Comparison of ENCODE assay signal across 1 cellular context in the genomic region with DNA sequence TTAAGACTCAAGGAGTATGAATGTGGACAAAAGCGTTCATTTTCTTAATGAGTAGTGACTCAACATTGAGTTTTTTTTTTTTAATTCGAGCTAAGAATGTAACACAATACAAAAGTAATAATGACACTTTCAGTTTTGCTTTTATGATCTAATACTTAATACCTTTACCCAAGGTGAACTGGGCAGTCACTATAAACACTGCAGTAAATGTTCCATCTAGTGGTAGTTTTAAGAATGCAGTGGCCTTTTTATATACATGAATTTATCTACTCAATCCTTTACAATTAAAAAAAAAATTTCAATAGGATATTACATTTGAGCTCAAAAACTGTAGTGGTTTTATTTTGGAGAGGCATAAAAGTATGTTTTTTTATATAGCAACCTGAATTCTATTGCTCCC.
TF ChIP-seq lines count a peak whose summit lies in the region.

No MANE protein-coding gene starts in this region.

TF ChIP-seq in H1, 55 proteins besides CTCF, POLR2A, EP300 and RAD21 (continued from another document):
- TF ChIP-seq, protein P1, sequence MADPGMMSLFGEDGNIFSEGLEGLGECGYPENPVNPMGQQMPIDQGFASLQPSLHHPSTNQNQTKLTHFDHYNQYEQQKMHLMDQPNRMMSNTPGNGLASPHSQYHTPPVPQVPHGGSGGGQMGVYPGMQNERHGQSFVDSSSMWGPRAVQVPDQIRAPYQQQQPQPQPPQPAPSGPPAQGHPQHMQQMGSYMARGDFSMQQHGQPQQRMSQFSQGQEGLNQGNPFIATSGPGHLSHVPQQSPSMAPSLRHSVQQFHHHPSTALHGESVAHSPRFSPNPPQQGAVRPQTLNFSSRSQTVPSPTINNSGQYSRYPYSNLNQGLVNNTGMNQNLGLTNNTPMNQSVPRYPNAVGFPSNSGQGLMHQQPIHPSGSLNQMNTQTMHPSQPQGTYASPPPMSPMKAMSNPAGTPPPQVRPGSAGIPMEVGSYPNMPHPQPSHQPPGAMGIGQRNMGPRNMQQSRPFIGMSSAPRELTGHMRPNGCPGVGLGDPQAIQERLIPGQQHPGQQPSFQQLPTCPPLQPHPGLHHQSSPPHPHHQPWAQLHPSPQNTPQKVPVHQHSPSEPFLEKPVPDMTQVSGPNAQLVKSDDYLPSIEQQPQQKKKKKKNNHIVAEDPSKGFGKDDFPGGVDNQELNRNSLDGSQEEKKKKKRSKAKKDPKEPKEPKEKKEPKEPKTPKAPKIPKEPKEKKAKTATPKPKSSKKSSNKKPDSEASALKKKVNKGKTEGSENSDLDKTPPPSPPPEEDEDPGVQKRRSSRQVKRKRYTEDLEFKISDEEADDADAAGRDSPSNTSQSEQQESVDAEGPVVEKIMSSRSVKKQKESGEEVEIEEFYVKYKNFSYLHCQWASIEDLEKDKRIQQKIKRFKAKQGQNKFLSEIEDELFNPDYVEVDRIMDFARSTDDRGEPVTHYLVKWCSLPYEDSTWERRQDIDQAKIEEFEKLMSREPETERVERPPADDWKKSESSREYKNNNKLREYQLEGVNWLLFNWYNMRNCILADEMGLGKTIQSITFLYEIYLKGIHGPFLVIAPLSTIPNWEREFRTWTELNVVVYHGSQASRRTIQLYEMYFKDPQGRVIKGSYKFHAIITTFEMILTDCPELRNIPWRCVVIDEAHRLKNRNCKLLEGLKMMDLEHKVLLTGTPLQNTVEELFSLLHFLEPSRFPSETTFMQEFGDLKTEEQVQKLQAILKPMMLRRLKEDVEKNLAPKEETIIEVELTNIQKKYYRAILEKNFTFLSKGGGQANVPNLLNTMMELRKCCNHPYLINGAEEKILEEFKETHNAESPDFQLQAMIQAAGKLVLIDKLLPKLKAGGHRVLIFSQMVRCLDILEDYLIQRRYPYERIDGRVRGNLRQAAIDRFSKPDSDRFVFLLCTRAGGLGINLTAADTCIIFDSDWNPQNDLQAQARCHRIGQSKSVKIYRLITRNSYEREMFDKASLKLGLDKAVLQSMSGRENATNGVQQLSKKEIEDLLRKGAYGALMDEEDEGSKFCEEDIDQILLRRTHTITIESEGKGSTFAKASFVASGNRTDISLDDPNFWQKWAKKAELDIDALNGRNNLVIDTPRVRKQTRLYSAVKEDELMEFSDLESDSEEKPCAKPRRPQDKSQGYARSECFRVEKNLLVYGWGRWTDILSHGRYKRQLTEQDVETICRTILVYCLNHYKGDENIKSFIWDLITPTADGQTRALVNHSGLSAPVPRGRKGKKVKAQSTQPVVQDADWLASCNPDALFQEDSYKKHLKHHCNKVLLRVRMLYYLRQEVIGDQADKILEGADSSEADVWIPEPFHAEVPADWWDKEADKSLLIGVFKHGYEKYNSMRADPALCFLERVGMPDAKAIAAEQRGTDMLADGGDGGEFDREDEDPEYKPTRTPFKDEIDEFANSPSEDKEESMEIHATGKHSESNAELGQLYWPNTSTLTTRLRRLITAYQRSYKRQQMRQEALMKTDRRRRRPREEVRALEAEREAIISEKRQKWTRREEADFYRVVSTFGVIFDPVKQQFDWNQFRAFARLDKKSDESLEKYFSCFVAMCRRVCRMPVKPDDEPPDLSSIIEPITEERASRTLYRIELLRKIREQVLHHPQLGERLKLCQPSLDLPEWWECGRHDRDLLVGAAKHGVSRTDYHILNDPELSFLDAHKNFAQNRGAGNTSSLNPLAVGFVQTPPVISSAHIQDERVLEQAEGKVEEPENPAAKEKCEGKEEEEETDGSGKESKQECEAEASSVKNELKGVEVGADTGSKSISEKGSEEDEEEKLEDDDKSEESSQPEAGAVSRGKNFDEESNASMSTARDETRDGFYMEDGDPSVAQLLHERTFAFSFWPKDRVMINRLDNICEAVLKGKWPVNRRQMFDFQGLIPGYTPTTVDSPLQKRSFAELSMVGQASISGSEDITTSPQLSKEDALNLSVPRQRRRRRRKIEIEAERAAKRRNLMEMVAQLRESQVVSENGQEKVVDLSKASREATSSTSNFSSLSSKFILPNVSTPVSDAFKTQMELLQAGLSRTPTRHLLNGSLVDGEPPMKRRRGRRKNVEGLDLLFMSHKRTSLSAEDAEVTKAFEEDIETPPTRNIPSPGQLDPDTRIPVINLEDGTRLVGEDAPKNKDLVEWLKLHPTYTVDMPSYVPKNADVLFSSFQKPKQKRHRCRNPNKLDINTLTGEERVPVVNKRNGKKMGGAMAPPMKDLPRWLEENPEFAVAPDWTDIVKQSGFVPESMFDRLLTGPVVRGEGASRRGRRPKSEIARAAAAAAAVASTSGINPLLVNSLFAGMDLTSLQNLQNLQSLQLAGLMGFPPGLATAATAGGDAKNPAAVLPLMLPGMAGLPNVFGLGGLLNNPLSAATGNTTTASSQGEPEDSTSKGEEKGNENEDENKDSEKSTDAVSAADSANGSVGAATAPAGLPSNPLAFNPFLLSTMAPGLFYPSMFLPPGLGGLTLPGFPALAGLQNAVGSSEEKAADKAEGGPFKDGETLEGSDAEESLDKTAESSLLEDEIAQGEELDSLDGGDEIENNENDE (IDR thresholded peaks at IDR 0.05; ENCODE audit: insufficient replicate concordance, low read length) = no peak
- no peak for TF ChIP-seq RNF2 (IDR thresholded peaks at IDR 0.05; ENCODE audit: borderline replicate concordance, low read depth, low read length, missing control alignments, poor library complexity, severe bottlenecking)
- TF ChIP-seq POLR2AphosphoS5 (IDR thresholded peaks at IDR 0.05; ENCODE audit: low read depth, low read length) = no peak
- no peak for TF ChIP-seq TAF1 (IDR thresholded peaks at IDR 0.05; ENCODE audit: low read depth, low read length)
- no peak for TF ChIP-seq SP4 (IDR thresholded peaks at IDR 0.05; ENCODE audit: low read length)
- no peak for TF ChIP-seq NANOG (IDR thresholded peaks at IDR 0.05; ENCODE audit: insufficient read depth, low read depth, low read length, poor library complexity, severe bottlenecking)
- TF ChIP-seq ASH2L (IDR thresholded peaks at IDR 0.05; ENCODE audit: low read length) = no peak
- no peak for TF ChIP-seq KDM5A (IDR thresholded peaks at IDR 0.05; ENCODE audit: low read length)
- TF ChIP-seq SIRT6 (IDR thresholded peaks at IDR 0.05; ENCODE audit: low read length) = no peak
- no peak for TF ChIP-seq RFX5 (IDR thresholded peaks at IDR 0.05; ENCODE audit: borderline replicate concordance, low read depth, low read length)
